27 cellular contexts compared by ENCODE assay signal in the genomic region with DNA sequence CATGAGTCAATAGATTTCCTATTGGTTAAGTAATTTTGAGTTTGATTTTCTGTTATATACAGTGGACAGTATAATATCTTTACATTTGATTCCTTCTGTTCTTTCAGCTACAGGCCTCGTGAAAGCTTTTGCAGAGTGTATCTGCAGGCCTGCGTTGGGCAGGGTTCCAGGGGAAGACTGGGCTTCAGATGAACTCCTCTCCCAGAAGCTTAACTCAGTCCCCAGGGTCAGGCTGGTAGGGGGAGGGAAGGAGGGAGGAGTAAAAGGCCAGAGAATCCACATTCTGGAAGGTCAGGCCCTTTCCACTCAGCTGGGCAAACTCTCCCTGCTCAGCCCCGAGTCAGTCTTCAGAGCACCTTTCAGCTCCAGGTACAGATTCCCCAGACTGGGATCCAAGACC.
"Had no signal": no experiment of that assay in that cellular context is flagged by ENCODE, and none has a peak within 500 bp of the region (broad histone marks: within the 10 kb centered on the region; RNA-seq: fewer than 3 reads in every experiment).

No MANE protein-coding gene starts in this region.

- H3K4me3 ChIP-seq: body of pancreas, breast epithelium, MG63, SJSA1 had no signal

- DNase-seq: activated CD4-positive, alpha-beta T cell treated with anti-CD3 and anti-CD28 coated beads for 36 hours; activated CD4-positive, alpha-beta T cell treated with anti-CD3 and anti-CD28 coated beads, Interleukin-2, amount 10 ng/mL, durations not matched to agents 7 days and 5 days; activated CD4-positive, alpha-beta T cell treated with anti-CD3 and anti-CD28 coated beads, Interleukin-2, amount 50 U/mL, for 48 hours; activated CD8-positive, alpha-beta T cell treated with anti-CD3 and anti-CD28 coated beads, Interleukin-2, amount 10 ng/mL, durations not matched to agents 7 days and 5 days; activated gamma-delta T cell; activated naive CD4-positive, alpha-beta T cell treated with Interleukin-2 at 50 U/mL for 16 hours; activated naive CD8-positive, alpha-beta T cell treated with anti-CD3 and anti-CD28 coated beads, Interleukin-2, amount 10 ng/mL, durations not matched to agents 7 days and 5 days; activated T-cell treated with anti-CD3 and anti-CD28 coated beads, Interleukin-2, amount 50 U/mL, for 24 hours; amygdala; body of pancreas; Kasumi-1; KG1; MG63; NCI-H1048; NCI-H1105 treated with DMSO at 0.1 percent for 48 hours; NCI-H1436; NCI-H1694; NCI-H1930; NCI-H2081 treated with DMSO at 0.1 percent for 48 hours; NCI-H345; NCI-H524 treated with DMSO at 0.1 percent for 48 hours; SHP77 treated with DMSO at 0.1 percent for 48 hours; SK-N-SH had no signal

- H3K4me1 ChIP-seq: breast epithelium, SJSA1 had no signal

- H3K27ac ChIP-seq: body of pancreas, breast epithelium, SJSA1 had no signal

- H3K9me3 ChIP-seq: body of pancreas, breast epithelium, MG63, SJSA1, SK-N-SH had no signal

- H3K4me2 ChIP-seq: SK-N-SH had no signal

- ATAC-seq: activated CD4-positive, alpha-beta T cell treated with anti-CD3 and anti-CD28 coated beads for 36 hours; activated CD4-positive, CD25-positive, alpha-beta regulatory T cell treated with anti-CD3 and anti-CD28 coated beads, Interleukin-2, amount 50 U/mL, for 24 hours; activated CD8-positive, alpha-beta T cell treated with anti-CD3 and anti-CD28 coated beads, Interleukin-2, amount 10 ng/mL, durations not matched to agents 7 days and 5 days; body of pancreas; Panc1 had no signal

- H3K27me3 ChIP-seq: body of pancreas, breast epithelium, MG63, SJSA1 had no signal

- H3K36me3 ChIP-seq: breast epithelium, MG63, SJSA1 had no signal

- H3K9ac ChIP-seq: SK-N-SH had no signal
